ENCODE assay signal across 12 cellular contexts in genomic region chr15:84001655-84002054, GRCh38.
DNase-seq lines count a peak whose midpoint lies in the region; ATAC-seq and TF ChIP-seq lines count a peak whose summit lies in the region.
"Had no signal": no experiment of that assay in that cellular context is flagged by ENCODE, and none has a peak within 500 bp of the region (broad histone marks: within the 10 kb centered on the region; RNA-seq: fewer than 3 reads in every experiment).

No MANE protein-coding gene starts in this region.

- no peaks in the 10 kb centered on the region for H3K79me1 ChIP-seq in trophoblast cell (ENCODE audit: low read length)

- H2AFZ ChIP-seq in trophoblast cell (ENCODE audit: insufficient read depth, low read length, poor library complexity) = no peak overlapping the region

- H2AK5ac ChIP-seq in trophoblast cell (ENCODE audit: low read length) = no peak overlapping the region

- H3K4me2 ChIP-seq in trophoblast cell (ENCODE audit: low read length) = no peak overlapping the region

- H3K36me3 ChIP-seq in trophoblast cell (ENCODE audit: control insufficient read depth in 1 of 2, insufficient read depth in 2 of 2, low read length in 2 of 2) (no peaks in the 10 kb centered on the region), suprapubic skin (no peaks in the 10 kb centered on the region)
- H3K36me3 ChIP-seq: HAP-1 had no signal

- ATAC-seq in foreskin keratinocyte (peak; percentile 8), HG02885 (IDR thresholded peaks at IDR 0.05; ENCODE audit: poor library complexity, unreplicated experiment) (no peak)

- H3K4me1 ChIP-seq in foreskin keratinocyte (peaks cover 24% of the 10 kb centered on the region), trophoblast cell (ENCODE audit: control insufficient read depth in 1 of 2, insufficient read depth in 2 of 2, low read length in 2 of 2) (no peaks in the 10 kb centered on the region), suprapubic skin (peaks cover 10% of the 10 kb centered on the region)
- H3K4me1 ChIP-seq: HAP-1 had no signal

- DNase-seq in foreskin keratinocyte = peak in 1 of 2 donors; percentile 10
- DNase-seq in trophoblast cell = no peak
- DNase-seq in suprapubic skin (ENCODE audit: low spot score in 2 of 2) = no peak
- no peak for DNase-seq in NCI-H1694 treated with DMSO at 0.1 percent for 48 hours (lab: John Stamatoyannopoulos, UW)
- DNase-seq in stimulated activated CD4-positive, alpha-beta T cell treated with anti-CD3 and anti-CD28 coated beads, Interleukin-4, amount 100 ng/mL, for 24 hours = no peak
- DNase-seq: Caco-2; CD8-positive, alpha-beta memory T cell; DND-41; GDM1 had no signal

- H4K91ac ChIP-seq in trophoblast cell (ENCODE audit: low read depth, low read length) = no peak overlapping the region

- no peaks in the 10 kb centered on the region for H3K79me2 ChIP-seq in trophoblast cell (ENCODE audit: control insufficient read depth, insufficient read depth, low read length, poor library complexity)

- H3K27me3 ChIP-seq in foreskin keratinocyte = no peaks in the 10 kb centered on the region
- no peaks in the 10 kb centered on the region for H3K27me3 ChIP-seq in trophoblast cell (ENCODE audit: insufficient read depth, low read length)
- no peaks in the 10 kb centered on the region for H3K27me3 ChIP-seq in suprapubic skin

- TF ChIP-seq CTCF in VCaP (conservative IDR thresholded peaks at IDR 0.05) (no peak), foreskin keratinocyte (conservative IDR thresholded peaks at IDR 0.05) (no peak), suprapubic skin (IDR thresholded peaks at IDR 0.05) (no peak)

- H3K4me3 ChIP-seq in trophoblast cell (ENCODE audit: low read depth, low read length) = peak overlapping the region; percentile 3
- H3K4me3 ChIP-seq in suprapubic skin = no peak overlapping the region
- H3K4me3 ChIP-seq: HAP-1 had no signal

- H3K23ac ChIP-seq in trophoblast cell (ENCODE audit: low read length) = no peak overlapping the region

- no peak overlapping the region for H2BK12ac ChIP-seq in trophoblast cell (ENCODE audit: low read length)

- H4K8ac ChIP-seq in trophoblast cell (ENCODE audit: low read depth, low read length) = no peak overlapping the region

- no peak overlapping the region for H3K9ac ChIP-seq in trophoblast cell (ENCODE audit: low read length)

- H3K18ac ChIP-seq in trophoblast cell (ENCODE audit: low read length) = no peak overlapping the region

- TF ChIP-seq POLR2A in suprapubic skin (IDR thresholded peaks at IDR 0.05) = no peak

- H3K27ac ChIP-seq in VCaP (peak overlapping the region; percentile 8; the same call in 1 of the 2 replicates), foreskin keratinocyte (peak overlapping the region; percentile 41), trophoblast cell (ENCODE audit: low read depth, low read length) (no peak overlapping the region), suprapubic skin (peak overlapping the region; percentile 15)

- TF ChIP-seq EP300 in suprapubic skin (IDR thresholded peaks at IDR 0.05) = no peak

- H3K14ac ChIP-seq in trophoblast cell (ENCODE audit: low read length) = no peak overlapping the region

- no peak overlapping the region for H4K12ac ChIP-seq in trophoblast cell (ENCODE audit: low read depth, low read length)

- H2BK5ac ChIP-seq in trophoblast cell (ENCODE audit: low read depth, low read length, poor library complexity) = no peak overlapping the region

- H3K9me3 ChIP-seq in trophoblast cell (ENCODE audit: insufficient read depth, low read depth, low read length) (peaks cover 3% of the 10 kb centered on the region), suprapubic skin (no peaks in the 10 kb centered on the region)
- H3K9me3 ChIP-seq: Caco-2, HAP-1 had no signal

- H3K4ac ChIP-seq in trophoblast cell (ENCODE audit: low read depth, low read length) = no peak overlapping the region

- H2BK120ac ChIP-seq in trophoblast cell (ENCODE audit: insufficient read depth, low read length, poor library complexity) = no peak overlapping the region
